In the genomic region with DNA sequence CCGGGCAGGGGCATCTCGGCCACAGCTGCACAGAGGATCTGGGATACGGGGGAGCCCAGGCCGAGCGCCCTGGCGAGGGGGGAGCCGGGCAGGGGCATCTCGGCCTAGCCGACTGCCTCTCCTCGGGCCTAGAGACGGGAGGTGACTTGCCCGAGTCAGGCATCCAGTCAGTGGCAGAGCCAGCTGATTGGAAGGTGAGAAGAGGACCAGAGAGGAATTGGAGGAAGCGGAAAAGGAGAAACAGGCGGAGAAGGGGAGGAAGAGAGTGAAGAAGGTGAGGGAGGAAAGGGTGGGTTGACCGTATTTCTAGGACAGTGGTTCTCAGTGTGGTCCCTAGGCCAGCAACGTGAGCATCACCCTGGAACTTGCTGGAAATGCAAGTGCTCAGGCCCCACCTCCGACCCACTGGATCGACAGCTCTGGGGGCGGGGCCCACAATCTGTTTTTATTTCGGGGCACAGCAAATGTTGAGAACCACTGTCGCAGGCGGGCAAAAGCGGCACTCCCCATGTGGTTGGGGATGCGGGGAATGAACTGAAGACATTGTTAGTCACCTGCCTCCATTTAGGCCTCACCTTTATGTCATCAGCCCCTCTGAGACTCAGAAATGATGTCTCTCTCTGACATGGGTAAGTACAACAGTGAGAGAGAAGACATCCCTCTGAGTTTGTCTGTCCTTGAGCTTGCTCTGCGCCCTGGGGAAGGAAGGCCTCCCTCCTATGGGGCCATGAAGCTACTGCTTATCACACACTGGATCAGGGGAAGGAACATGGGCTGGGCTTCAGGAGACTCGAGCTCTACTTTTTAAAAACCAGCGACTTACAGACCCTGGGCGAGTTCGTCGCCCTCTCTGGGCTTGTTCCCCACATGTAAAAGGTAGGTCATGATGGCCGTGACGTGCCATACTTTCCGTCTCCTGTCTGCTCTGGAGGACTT, we compare ENCODE assay signal across 9 cellular contexts. TPM values are rescaled to one million over a fixed set of nuclear protein-coding genes. Genes with fewer than 3 reads are reported as not detected.
DNase-seq lines count a peak whose midpoint lies in the region; ATAC-seq and TF ChIP-seq lines count a peak whose summit lies in the region.
"Had no signal": no experiment of that assay in that cellular context is flagged by ENCODE, and none has a peak within 500 bp of the region (broad histone marks: within the 10 kb centered on the region; RNA-seq: fewer than 3 reads in every experiment).

No MANE protein-coding gene starts in this region.

- H3K9me3 ChIP-seq in right atrium auricular region: no peaks in the 10 kb centered on the region
- H3K9me3 ChIP-seq in body of pancreas: no peaks in the 10 kb centered on the region

- TF ChIP-seq POLR2A in body of pancreas (IDR thresholded peaks at IDR 0.05): no peak

- peaks cover 10% of the 10 kb centered on the region for H3K27me3 Mint-ChIP-seq in T-helper 1 cell treated with Interleukin-12 subunit alpha and Interleukin-12 subunit beta and Interleukin-4 antibody, amounts not matched to agents 30 μg/mL and 1 μg/mL, for 36 hours (ENCODE audit: low read depth)
- peaks cover 2% of the 10 kb centered on the region for H3K27me3 Mint-ChIP-seq in activated T-helper 2 cell treated with anti-CD3 and anti-CD28 coated beads, Interferon-gamma antibody, Interleukin-2, Interleukin-4, amounts not matched to agents 10 μg/mL and 5 μg/mL and 100 μg/mL, durations not matched to agents 14 hours and 24 hours and 36 hours (ENCODE audit: low read depth)
- H3K27me3 Mint-ChIP-seq in stimulated activated memory B cell treated with anti-CD40 and anti-IgM and Interleukin-4, amounts not matched to agents 10 μg/mL and 1 μg/mL and 100 μg/mL, for 72 hours: peaks cover 72% of the 10 kb centered on the region

- H3K27me3 ChIP-seq in right atrium auricular region (no peaks in the 10 kb centered on the region), body of pancreas (no peaks in the 10 kb centered on the region)

- no peaks in the 10 kb centered on the region for H3K4me1 Mint-ChIP-seq in T-helper 1 cell treated with Interleukin-12 subunit alpha and Interleukin-12 subunit beta and Interleukin-4 antibody, amounts not matched to agents 30 μg/mL and 1 μg/mL, for 36 hours (ENCODE audit: low read depth)
- peaks cover 14% of the 10 kb centered on the region for H3K4me1 Mint-ChIP-seq in activated T-helper 2 cell treated with anti-CD3 and anti-CD28 coated beads, Interferon-gamma antibody, Interleukin-2, Interleukin-4, amounts not matched to agents 10 μg/mL and 5 μg/mL and 100 μg/mL, durations not matched to agents 14 hours and 24 hours and 36 hours (ENCODE audit: low read depth)
- H3K4me1 Mint-ChIP-seq in stimulated activated memory B cell treated with anti-CD40 and anti-IgM and Interleukin-4, amounts not matched to agents 10 μg/mL and 1 μg/mL and 100 μg/mL, for 72 hours: peaks cover 25% of the 10 kb centered on the region

- no peaks in the 10 kb centered on the region for H3K36me3 Mint-ChIP-seq in T-helper 1 cell treated with Interleukin-12 subunit alpha and Interleukin-12 subunit beta and Interleukin-4 antibody, amounts not matched to agents 30 μg/mL and 1 μg/mL, for 36 hours (ENCODE audit: low read depth)
- no peaks in the 10 kb centered on the region for H3K36me3 Mint-ChIP-seq in activated T-helper 2 cell treated with anti-CD3 and anti-CD28 coated beads, Interferon-gamma antibody, Interleukin-2, Interleukin-4, amounts not matched to agents 10 μg/mL and 5 μg/mL and 100 μg/mL, durations not matched to agents 14 hours and 24 hours and 36 hours (ENCODE audit: low read depth)
- peaks cover 16% of the 10 kb centered on the region for H3K36me3 Mint-ChIP-seq in stimulated activated memory B cell treated with anti-CD40 and anti-IgM and Interleukin-4, amounts not matched to agents 10 μg/mL and 1 μg/mL and 100 μg/mL, for 72 hours

- no peak overlapping the region for H3K27ac Mint-ChIP-seq in T-helper 1 cell treated with Interleukin-12 subunit alpha and Interleukin-12 subunit beta and Interleukin-4 antibody, amounts not matched to agents 30 μg/mL and 1 μg/mL, for 36 hours
- H3K27ac Mint-ChIP-seq in activated T-helper 2 cell treated with anti-CD3 and anti-CD28 coated beads, Interferon-gamma antibody, Interleukin-2, Interleukin-4, amounts not matched to agents 10 μg/mL and 5 μg/mL and 100 μg/mL, durations not matched to agents 14 hours and 24 hours and 36 hours: peak overlapping the region; percentile 82
- peak overlapping the region; percentile 77 for H3K27ac Mint-ChIP-seq in stimulated activated memory B cell treated with anti-CD40 and anti-IgM and Interleukin-4, amounts not matched to agents 10 μg/mL and 1 μg/mL and 100 μg/mL, for 72 hours

- no peak for DNase-seq in T-helper 1 cell
- no peak for DNase-seq in activated T-helper 2 cell treated with anti-CD3 and anti-CD28 coated beads, Interferon-gamma antibody, Interleukin-2, Interleukin-4, amounts not matched to agents 10 μg/mL and 5 μg/mL and 100 μg/mL, durations not matched to agents 14 hours and 24 hours and 36 hours (ENCODE audit: low spot score)
- peak; percentile 60 for DNase-seq in right atrium auricular region (ENCODE audit: low spot score)
- DNase-seq in NCI-H1694 (lab: John Stamatoyannopoulos, UW): no peak
- no peak for DNase-seq in SK-N-DZ (ENCODE audit: low spot score)
- no peak for DNase-seq in body of pancreas

- intact Hi-C loops in activated T-helper 2 cell treated with anti-CD3 and anti-CD28 coated beads, Interferon-gamma antibody, Interleukin-2, Interleukin-4, amounts not matched to agents 10 μg/mL and 5 μg/mL and 100 μg/mL, durations not matched to agents 14 hours and 24 hours and 36 hours (cut with micrococcal nuclease): no loop called here
- intact Hi-C loops in body of pancreas (cut with DNase I): no loop called here

- no peak for ATAC-seq in stimulated activated memory B cell treated with anti-CD40 and anti-IgM and Interleukin-4, amounts not matched to agents 10 μg/mL and 1 μg/mL and 100 μg/mL, for 72 hours
- no peak for ATAC-seq in body of pancreas

- peak overlapping the region; percentile 30 for H3K4me3 Mint-ChIP-seq in T-helper 1 cell treated with Interleukin-12 subunit alpha and Interleukin-12 subunit beta and Interleukin-4 antibody, amounts not matched to agents 30 μg/mL and 1 μg/mL, for 36 hours
- H3K4me3 Mint-ChIP-seq in activated T-helper 2 cell treated with anti-CD3 and anti-CD28 coated beads, Interferon-gamma antibody, Interleukin-2, Interleukin-4, amounts not matched to agents 10 μg/mL and 5 μg/mL and 100 μg/mL, durations not matched to agents 14 hours and 24 hours and 36 hours (ENCODE audit: low read depth): peak overlapping the region; percentile 27
- peak overlapping the region; percentile 41 for H3K4me3 Mint-ChIP-seq in stimulated activated memory B cell treated with anti-CD40 and anti-IgM and Interleukin-4, amounts not matched to agents 10 μg/mL and 1 μg/mL and 100 μg/mL, for 72 hours

- H3K4me1 ChIP-seq in right atrium auricular region (peaks cover 0 to 38% of the 10 kb centered on the region in 2 donors), body of pancreas (peaks cover 29% of the 10 kb centered on the region)

- peak overlapping the region in 1 of 2 donors; percentile 11 for H3K4me3 ChIP-seq in right atrium auricular region
- H3K4me3 ChIP-seq in body of pancreas: no peak overlapping the region

- H3K27ac ChIP-seq in right atrium auricular region: peak overlapping the region; percentile 87 to 94
- H3K27ac ChIP-seq in body of pancreas: peak overlapping the region in 1 of 4 donors; percentile 14
- H3K27ac ChIP-seq: cardiac muscle cell had no signal

- H3K36me3 ChIP-seq in right atrium auricular region (no peaks in the 10 kb centered on the region), body of pancreas (replicated peaks in 1 of 2; ENCODE audit: insufficient read depth in 1 of 2, low read depth in 2 of 2) (no peaks in the 10 kb centered on the region)
- H3K36me3 ChIP-seq: cardiac muscle cell had no signal

- peaks cover 8% of the 10 kb centered on the region for H3K9me3 Mint-ChIP-seq in T-helper 1 cell treated with Interleukin-12 subunit alpha and Interleukin-12 subunit beta and Interleukin-4 antibody, amounts not matched to agents 30 μg/mL and 1 μg/mL, for 36 hours
- H3K9me3 Mint-ChIP-seq in activated T-helper 2 cell treated with anti-CD3 and anti-CD28 coated beads, Interferon-gamma antibody, Interleukin-2, Interleukin-4, amounts not matched to agents 10 μg/mL and 5 μg/mL and 100 μg/mL, durations not matched to agents 14 hours and 24 hours and 36 hours: peaks cover 10% of the 10 kb centered on the region
- H3K9me3 Mint-ChIP-seq in stimulated activated memory B cell treated with anti-CD40 and anti-IgM and Interleukin-4, amounts not matched to agents 10 μg/mL and 1 μg/mL and 100 μg/mL, for 72 hours: no peaks in the 10 kb centered on the region

- TF ChIP-seq CTCF in right atrium auricular region (IDR thresholded peaks at IDR 0.05) (no peak), body of pancreas (IDR thresholded peaks at IDR 0.05) (no peak)

- 62 to 88% methylated on average over 27 to 31 of the region's 33 CpGs for WGBS in body of pancreas, 2 donors

RNA-seq across cellular contexts. Expression of a gene that starts 1.0 kb away (rescaled TPM):
- total RNA-seq in activated T-helper 2 cell treated with anti-CD3 and anti-CD28 coated beads, Interferon-gamma antibody, Interleukin-2, Interleukin-4, amounts not matched to agents 10 μg/mL and 5 μg/mL and 100 μg/mL, durations not matched to agents 14 hours and 24 hours and 36 hours: 7.2 and 7.6 TPM in 2 replicates
- total RNA-seq in right atrium auricular region: 1 to 10 TPM; 3.1 to 6.7 TPM
- 5.7 and 8.8 TPM in 2 replicates for polyA plus RNA-seq in SK-N-DZ (2014; cell fraction: cytosol; rRNA removed)
- 27.5 and 31.1 TPM in 2 replicates for polyA plus RNA-seq in SK-N-DZ (2014; cell fraction: nucleus; rRNA removed)
- 1 to 10 TPM; 4.9 to 6.6 TPM for total RNA-seq in body of pancreas
